8 cellular contexts compared by ENCODE assay signal in genomic region chr15:60408438-60409105, GRCh38. TPM values are rescaled to one million over a fixed set of nuclear protein-coding genes. Genes with fewer than 3 reads are reported as not detected.
A peak's percentile ranks its signal among the peaks of the same experiment; 100 is the strongest.
DNase-seq lines count a peak whose midpoint lies in the region; ATAC-seq and TF ChIP-seq lines count a peak whose summit lies in the region.

No MANE protein-coding gene starts in this region.

- H3K4me3 ChIP-seq in AG10803 (ENCODE audit: low read length) (no peak overlapping the region), fibroblast of pulmonary artery (replicated peaks; ENCODE audit: low read depth, low read length) (no peak overlapping the region), aorta (ENCODE audit: low read length in 2 of 2) (no peak overlapping the region)

- peaks cover 0 to 3% of the 10 kb centered on the region in 2 donors for H3K4me1 ChIP-seq in aorta (ENCODE audit: control insufficient read depth in 1 of 2, insufficient read depth in 2 of 2, low read length in 2 of 2)

- no peaks in the 10 kb centered on the region for H3K36me3 ChIP-seq in aorta (ENCODE audit: control insufficient read depth in 1 of 2, insufficient read depth in 2 of 2, low read length in 1 of 2)

- CTCF ChIA-PET in RWPE1 (lab: Yijun Ruan, JAX) = no interaction called here

- DNase-seq in AG10803 (ENCODE audit: low read depth) (peak; percentile 81), RWPE1 (ENCODE audit: low spot score) (peak; percentile 86), fibroblast of pulmonary artery (ENCODE audit: low read depth) (peak; percentile 86), aorta (no peak), NCI-H2171 treated with DMSO at 0.1 percent for 48 hours (lab: John Stamatoyannopoulos, UW) (no peak)

- H3K27ac ChIP-seq in RWPE1 = no peak overlapping the region; the same call in 1 of the 2 replicates
- no peak overlapping the region for H3K27ac ChIP-seq in aorta (ENCODE audit: low read depth in 1 of 2, low read length in 2 of 2)

- H3K9me3 ChIP-seq in aorta (ENCODE audit: control insufficient read depth, low read length) = no peaks in the 10 kb centered on the region

- H3K27me3 ChIP-seq in aorta (ENCODE audit: control insufficient read depth in 1 of 2, insufficient read depth in 2 of 2, low read length in 1 of 2) = no peaks in the 10 kb centered on the region

- intact Hi-C loops in aorta (cut with DNase I) = no loop called here

- POLR2A ChIA-PET in RWPE1 (lab: Yijun Ruan, JAX; ENCODE audit: low non-redundant PET) = no interaction called here

- no peak for TF ChIP-seq CTCF in AG10803 (conservative IDR thresholded peaks at IDR 0.05; ENCODE audit: low read length)
- no peak for TF ChIP-seq CTCF in RWPE1 (conservative IDR thresholded peaks at IDR 0.05; ENCODE audit: low read depth)
- TF ChIP-seq CTCF in fibroblast of pulmonary artery (IDR thresholded peaks at IDR 0.05; ENCODE audit: low read length, missing control alignments) = no peak

- ATAC-seq in GM21619 (IDR thresholded peaks at IDR 0.05; ENCODE audit: unreplicated experiment) (peak; percentile 62), aorta (ENCODE audit: low FRiP score) (peak; percentile 59), GM21367 (IDR thresholded peaks at IDR 0.05; ENCODE audit: unreplicated experiment) (no peak), GM21528 (IDR thresholded peaks at IDR 0.05; ENCODE audit: low FRiP score, unreplicated experiment) (no peak)

RNA-seq across cellular contexts. Expression of gene ANXA2, which starts 10.8 kb away (rescaled TPM):
- 100 to 1,000 TPM; 699 to 767 TPM for total RNA-seq in aorta
- 1,000 to 10,000 TPM in 1 of 2 donors, 100 to 1,000 TPM in 1; 827 to 1,029 TPM for polyA plus RNA-seq in aorta

Comparison
In these comparisons a context has a peak if more than half of its experiments do, and no peak if none do; other contexts are left out.
1. DNase-seq: peak in AG10803 (single experiment), RWPE1 (single experiment) and fibroblast of pulmonary artery (single experiment); none in aorta (0 of 2) and NCI-H2171 treated with DMSO at 0.1 percent for 48 hours (single experiment).
2. ATAC-seq: peak in GM21619 (single experiment) and aorta (single experiment); none in GM21367 (single experiment) and GM21528 (single experiment).